ENCODE assay signal across 8 cellular contexts in the genomic region with DNA sequence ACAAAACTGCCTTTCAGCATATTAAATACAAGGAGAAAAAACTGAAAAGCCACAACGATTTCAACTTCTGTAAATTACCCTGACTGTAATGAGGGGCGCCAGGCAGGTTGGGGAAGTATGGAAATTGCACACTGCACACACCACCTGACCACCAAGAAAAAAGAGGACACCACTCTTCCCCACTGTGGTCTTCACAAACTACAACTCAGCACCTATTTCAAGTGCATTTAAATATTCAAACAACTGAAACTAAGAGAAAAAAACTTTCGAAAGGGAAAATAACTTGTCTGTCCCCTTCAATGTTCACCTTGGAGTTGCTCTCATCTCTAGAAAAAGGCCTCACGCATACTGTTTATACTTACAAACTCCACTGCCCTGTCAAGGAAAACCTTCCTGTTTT. TPM values are rescaled to one million over a fixed set of nuclear protein-coding genes. Genes with fewer than 3 reads are reported as not detected.
DNase-seq lines count a peak whose midpoint lies in the region; ATAC-seq and TF ChIP-seq lines count a peak whose summit lies in the region.

No MANE protein-coding gene starts in this region.

- no peaks in the 10 kb centered on the region for H3K27me3 Mint-ChIP-seq in progenitor cell of endocrine pancreas

- TF ChIP-seq CTCF in AG09309 (IDR thresholded peaks at IDR 0.05; ENCODE audit: control insufficient read depth, insufficient read depth, low read depth, low read length, missing control alignments) (no peak), Panc1 (IDR thresholded peaks at IDR 0.05) (no peak), epithelial cell of proximal tubule (conservative IDR thresholded peaks at IDR 0.05; ENCODE audit: low read depth, low read length) (no peak), progenitor cell of endocrine pancreas (IDR thresholded peaks at IDR 0.05; ENCODE audit: unreplicated experiment) (no peak)

- peak overlapping the region; percentile 92 for H3K4me3 Mint-ChIP-seq in progenitor cell of endocrine pancreas (ENCODE audit: low read depth)

- H3K9me3 Mint-ChIP-seq in progenitor cell of endocrine pancreas (ENCODE audit: low read depth) = no peaks in the 10 kb centered on the region

- peaks cover 5% of the 10 kb centered on the region for H3K36me3 ChIP-seq in Panc1 (ENCODE audit: control insufficient read depth, insufficient read depth, low read length)

- peak overlapping the region; percentile 75 for H3K27ac ChIP-seq in Panc1 (ENCODE audit: low read length)

- TSS peak; percentile 69 for BruUV-seq in Panc1 (replicated peaks; lab: Mats Ljungman, UMichigan)

- in situ Hi-C loops in Panc1 (cut with HindIII; ENCODE audit: low pct_unique_long_range_greater_than_20kb, low sequenced_read_pairs) = no loop called here

- H3K4me3 ChIP-seq in AG09309 (ENCODE audit: control insufficient read depth, low read depth, low read length) (peak overlapping the region; percentile 79), Panc1 (ENCODE audit: low read depth in 2 of 2, low read length in 2 of 2) (peak overlapping the region; percentile 77 to 86), epithelial cell of proximal tubule (ENCODE audit: low read depth, low read length) (peak overlapping the region; percentile 89)

- POLR2A ChIA-PET in Panc1 (lab: Charles Lee) = no interaction called here

- ATAC-seq in GM21390 (IDR thresholded peaks at IDR 0.05; ENCODE audit: unreplicated experiment) (peak; percentile 35), Panc1 (no peak), left colon (no peak)

- H3K4me1 ChIP-seq in Panc1 (ENCODE audit: control insufficient read depth, insufficient read depth, low read length) = peaks cover 24% of the 10 kb centered on the region

- peaks cover 3% of the 10 kb centered on the region for H3K36me3 Mint-ChIP-seq in progenitor cell of endocrine pancreas (ENCODE audit: insufficient read depth)

- H3K9me3 ChIP-seq in Panc1 (ENCODE audit: control insufficient read depth, insufficient read depth, low read depth, low read length) = no peaks in the 10 kb centered on the region

- H3K27me3 ChIP-seq in Panc1 (ENCODE audit: control insufficient read depth, insufficient read depth, low read length) = no peaks in the 10 kb centered on the region

- peaks cover 39% of the 10 kb centered on the region for H3K4me1 Mint-ChIP-seq in progenitor cell of endocrine pancreas (ENCODE audit: low read depth)

- CTCF ChIA-PET in Panc1 (lab: Charles Lee) = no interaction called here

- DNase-seq in AG09309 (ENCODE audit: low read depth) = no peak
- DNase-seq in Panc1 (ENCODE audit: low read depth, low spot score) = no peak
- DNase-seq in epithelial cell of proximal tubule (ENCODE audit: low read depth) = no peak
- DNase-seq in progenitor cell of endocrine pancreas (ENCODE audit: low spot score, unreplicated experiment) = no peak
- DNase-seq in left colon = no peak
- no peak for DNase-seq in iPS-NIHi11 (ENCODE audit: low spot score)
- no peak for DNase-seq in GM03348 (ENCODE audit: low spot score)

- H3K27ac Mint-ChIP-seq in progenitor cell of endocrine pancreas = peak overlapping the region; percentile 98

- intact Hi-C loops in Panc1 (cut with micrococcal nuclease; ENCODE audit: unreplicated experiment) (no loop called here), left colon (cut with DNase I, micrococcal nuclease) (no loop called here)

RNA-seq across cellular contexts. Expression of gene LARP4B, which starts 1.5 kb away (rescaled TPM):
- total RNA-seq in Panc1 (2021; ENCODE audit: unreplicated experiment) (87.0 TPM), epithelial cell of proximal tubule (50.6 and 58.4 TPM in 2 replicates), progenitor cell of endocrine pancreas (110 and 114 TPM in 2 replicates), left colon (100 to 1,000 TPM; 124 to 152 TPM)
- polyA plus RNA-seq in Panc1 (2012; ENCODE audit: insufficient read length) = 35.9 TPM

RNA-seq across cellular contexts. Expression of gene GTPBP4, which starts 58.3 kb away (rescaled TPM):
- total RNA-seq in Panc1 (2021; ENCODE audit: unreplicated experiment) (79.5 TPM), epithelial cell of proximal tubule (57.9 and 66.5 TPM in 2 replicates), progenitor cell of endocrine pancreas (53.2 and 57.9 TPM in 2 replicates), left colon (10 to 100 TPM; 22.7 to 35.6 TPM)
- polyA plus RNA-seq in Panc1 (2012; ENCODE audit: insufficient read length) = 66.5 TPM
